In the genomic region with DNA sequence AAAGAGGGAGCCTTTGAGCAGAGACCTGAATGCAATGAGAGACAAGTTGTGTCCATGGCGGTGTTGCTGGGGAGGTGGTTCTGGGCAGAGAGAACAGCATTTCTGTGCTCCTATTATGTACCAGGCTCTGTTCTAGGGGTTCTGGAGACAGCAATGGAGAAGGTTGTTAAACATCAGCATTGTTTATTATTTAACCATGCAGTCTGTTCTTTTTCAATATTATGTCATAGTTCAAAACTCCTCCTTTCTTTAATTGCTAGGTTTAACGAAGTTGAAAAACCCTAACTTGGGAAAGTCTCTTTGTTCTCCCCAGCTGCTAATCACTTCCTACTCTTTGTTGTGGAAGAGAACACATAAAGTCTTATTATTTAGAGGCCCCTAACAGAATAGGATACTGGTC, we compare ENCODE assay signal across 24 cellular contexts.
DNase-seq lines count a peak whose midpoint lies in the region; ATAC-seq, FAIRE-seq and TF ChIP-seq lines count a peak whose summit lies in the region.
"Had no signal": no experiment of that assay in that cellular context is flagged by ENCODE, and none has a peak within 500 bp of the region (broad histone marks: within the 10 kb centered on the region; RNA-seq: fewer than 3 reads in every experiment).

No MANE protein-coding gene starts in this region.

- 91 to 94% methylated on average over 2 of the region's 2 CpGs for WGBS in thyroid gland, 2 donors

- no peak overlapping the region for H3K9ac ChIP-seq in muscle layer of colon (ENCODE audit: low read length)

- H3K4me1 ChIP-seq in muscle layer of colon (ENCODE audit: insufficient read depth, low read length) (peaks cover 60% of the 10 kb centered on the region), thyroid gland (peaks cover 23 to 30% of the 10 kb centered on the region in 2 donors)
- H3K4me1 ChIP-seq: HAP-1 had no signal

- no peak for DNase-seq in HTR-8/SVneo (ENCODE audit: insufficient read length, low spot score)
- no peak for DNase-seq in dorsolateral prefrontal cortex
- DNase-seq in thyroid gland = no peak
- no peak for DNase-seq in sciatic nerve (ENCODE audit: low spot score)
- DNase-seq in cerebellum (ENCODE audit: low spot score) = no peak
- DNase-seq in iPS-NIHi11 (ENCODE audit: low spot score) = no peak
- DNase-seq: AML-193; CD8-positive, alpha-beta T cell; KBM-7; MM.1S; NCI-H1048; NCI-H1417 treated with DMSO at 0.1 percent for 48 hours; NCI-H187; NCI-H446; NCI-H526; Right ventricle myocardium superior had no signal

- no peaks in the 10 kb centered on the region for H3K36me3 ChIP-seq in muscle layer of colon (ENCODE audit: insufficient read depth, low read length)
- H3K36me3 ChIP-seq in thyroid gland = no peaks in the 10 kb centered on the region
- H3K36me3 ChIP-seq: HAP-1 had no signal

- intact Hi-C loops in dorsolateral prefrontal cortex (cut with DNase I) (no loop called here), thyroid gland (cut with DNase I) (no loop called here), sciatic nerve (cut with DNase I) (no loop called here)

- H3K9me3 ChIP-seq in muscle layer of colon (ENCODE audit: low read length) (no peaks in the 10 kb centered on the region), thyroid gland (no peaks in the 10 kb centered on the region)

- H3K27me3 ChIP-seq in dorsolateral prefrontal cortex (no peaks in the 10 kb centered on the region), muscle layer of colon (ENCODE audit: control insufficient read depth in 1 of 2, insufficient read depth in 2 of 2, low read length in 2 of 2) (no peaks in the 10 kb centered on the region), thyroid gland (no peaks in the 10 kb centered on the region)

- ATAC-seq in sciatic nerve (no peak), GM21717 (IDR thresholded peaks at IDR 0.05; ENCODE audit: unreplicated experiment) (no peak)
- ATAC-seq: CD8-positive, alpha-beta T cell; GM23338; HepG2 had no signal

- H3K27ac ChIP-seq in dorsolateral prefrontal cortex (peak overlapping the region in 34 of 59 donors; percentile 2 to 76 (median 43)), muscle layer of colon (ENCODE audit: low read depth, low read length) (peak overlapping the region; percentile 85), thyroid gland (peak overlapping the region; percentile 60 to 86 (median 85))
- H3K27ac ChIP-seq: 22Rv1 had no signal

- H3K4me3 ChIP-seq in dorsolateral prefrontal cortex = no peak overlapping the region
- no peak overlapping the region for H3K4me3 ChIP-seq in muscle layer of colon (ENCODE audit: low read depth in 1 of 2, low read length in 2 of 2)
- H3K4me3 ChIP-seq in thyroid gland (replicated peaks in 1 of 3) = no peak overlapping the region
- H3K4me3 ChIP-seq: GM23338, HAP-1 had no signal

- TF ChIP-seq POLR2A in thyroid gland (IDR thresholded peaks at IDR 0.05) = no peak

- TF ChIP-seq CTCF in dorsolateral prefrontal cortex (IDR thresholded peaks at IDR 0.05 in 54 of 56, conservative IDR thresholded peaks at IDR 0.05 in 2 of 56; ENCODE audit: low read depth in 1 of 56, partially characterized antibody in 56 of 56) (no peak), thyroid gland (IDR thresholded peaks at IDR 0.05) (no peak)

- peak; percentile 76 for FAIRE-seq in HTR-8/SVneo (lab: Jason Lieb, UNC)
- FAIRE-seq: G401.6, GM12892, HepG2 had no signal
